In the genomic region with DNA sequence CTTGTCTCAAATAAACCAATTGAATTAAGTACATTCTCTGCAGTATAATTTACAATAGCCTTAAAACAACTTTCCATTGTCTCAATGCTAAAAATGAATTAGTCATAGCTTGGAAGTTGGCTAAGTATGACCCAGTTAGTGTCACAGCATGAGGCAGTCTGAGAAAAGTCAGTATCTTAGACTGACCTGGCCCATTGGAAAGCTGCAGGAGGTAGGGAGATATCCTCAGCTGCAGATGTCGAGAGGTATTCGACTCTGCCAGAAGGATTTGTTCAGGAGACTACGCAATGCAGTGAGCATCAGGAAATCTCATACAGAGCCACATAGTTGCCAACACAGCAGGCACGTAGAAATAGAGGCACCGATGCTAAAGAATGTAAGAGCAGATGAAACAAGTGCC, we compare ENCODE assay signal across 17 cellular contexts.
"Had no signal": no experiment of that assay in that cellular context is flagged by ENCODE, and none has a peak within 500 bp of the region (broad histone marks: within the 10 kb centered on the region; RNA-seq: fewer than 3 reads in every experiment).

No MANE protein-coding gene starts in this region.

- H3K36me3 ChIP-seq: colonic mucosa, heart left ventricle, neutrophil, upper lobe of left lung had no signal

- H3K4me2 ChIP-seq: SK-N-SH had no signal

- H3K27me3 ChIP-seq: colonic mucosa, heart left ventricle, neutrophil, upper lobe of left lung had no signal

- H3K27me3 Mint-ChIP-seq: naive B cell; progenitor cell of endocrine pancreas; stimulated activated naive CD8-positive, alpha-beta T cell treated with anti-CD3 and anti-CD28 coated beads, Interleukin-15, amount 100 ng/mL, for 72 hours; T-cell had no signal

- H3K4me3 ChIP-seq: colonic mucosa, heart left ventricle, lung, upper lobe of left lung had no signal

- H3K36me3 Mint-ChIP-seq: naive B cell, T-cell had no signal

- H3K9ac ChIP-seq: SK-N-SH had no signal

- H3K4me1 Mint-ChIP-seq: naive B cell; stimulated activated naive CD8-positive, alpha-beta T cell treated with anti-CD3 and anti-CD28 coated beads, Interleukin-15, amount 100 ng/mL, for 72 hours; T-cell had no signal

- H3K27ac ChIP-seq: colonic mucosa, heart left ventricle, neutrophil, upper lobe of left lung had no signal

- H3K27ac Mint-ChIP-seq: naive B cell; progenitor cell of endocrine pancreas; stimulated activated naive CD8-positive, alpha-beta T cell treated with anti-CD3 and anti-CD28 coated beads, Interleukin-15, amount 100 ng/mL, for 72 hours; T-cell had no signal

- H3K4me3 Mint-ChIP-seq: naive B cell; stimulated activated naive CD8-positive, alpha-beta T cell treated with anti-CD3 and anti-CD28 coated beads, Interleukin-15, amount 100 ng/mL, for 72 hours; T-cell had no signal

- DNase-seq: activated naive CD4-positive, alpha-beta T cell; aorta; caudate nucleus; colonic mucosa; heart left ventricle; naive B cell; right cardiac atrium; SK-N-SH; small intestine; stimulated activated naive CD8-positive, alpha-beta T cell treated with anti-CD3 and anti-CD28 coated beads, Interleukin-15, amount 100 ng/mL, for 72 hours; T-cell; T-helper 9 cell; upper lobe of left lung had no signal

- H3K9me2 ChIP-seq: SK-N-SH had no signal

- ATAC-seq: activated CD4-positive, CD25-positive, alpha-beta regulatory T cell treated with anti-CD3 and anti-CD28 coated beads, Interleukin-2, amount 50 U/mL, for 24 hours; heart left ventricle; right cardiac atrium; stimulated activated naive CD8-positive, alpha-beta T cell treated with anti-CD3 and anti-CD28 coated beads, Interleukin-15, amount 100 ng/mL, for 72 hours; T-cell had no signal

- H3K9me3 Mint-ChIP-seq: stimulated activated naive CD8-positive, alpha-beta T cell treated with anti-CD3 and anti-CD28 coated beads, Interleukin-15, amount 100 ng/mL, for 72 hours had no signal

- H3K4me1 ChIP-seq: colonic mucosa, heart left ventricle, upper lobe of left lung had no signal

- H3K9me3 ChIP-seq: colonic mucosa, heart left ventricle, neutrophil, SK-N-SH, upper lobe of left lung had no signal
